ENCODE assay signal across 9 cellular contexts in the genomic region with DNA sequence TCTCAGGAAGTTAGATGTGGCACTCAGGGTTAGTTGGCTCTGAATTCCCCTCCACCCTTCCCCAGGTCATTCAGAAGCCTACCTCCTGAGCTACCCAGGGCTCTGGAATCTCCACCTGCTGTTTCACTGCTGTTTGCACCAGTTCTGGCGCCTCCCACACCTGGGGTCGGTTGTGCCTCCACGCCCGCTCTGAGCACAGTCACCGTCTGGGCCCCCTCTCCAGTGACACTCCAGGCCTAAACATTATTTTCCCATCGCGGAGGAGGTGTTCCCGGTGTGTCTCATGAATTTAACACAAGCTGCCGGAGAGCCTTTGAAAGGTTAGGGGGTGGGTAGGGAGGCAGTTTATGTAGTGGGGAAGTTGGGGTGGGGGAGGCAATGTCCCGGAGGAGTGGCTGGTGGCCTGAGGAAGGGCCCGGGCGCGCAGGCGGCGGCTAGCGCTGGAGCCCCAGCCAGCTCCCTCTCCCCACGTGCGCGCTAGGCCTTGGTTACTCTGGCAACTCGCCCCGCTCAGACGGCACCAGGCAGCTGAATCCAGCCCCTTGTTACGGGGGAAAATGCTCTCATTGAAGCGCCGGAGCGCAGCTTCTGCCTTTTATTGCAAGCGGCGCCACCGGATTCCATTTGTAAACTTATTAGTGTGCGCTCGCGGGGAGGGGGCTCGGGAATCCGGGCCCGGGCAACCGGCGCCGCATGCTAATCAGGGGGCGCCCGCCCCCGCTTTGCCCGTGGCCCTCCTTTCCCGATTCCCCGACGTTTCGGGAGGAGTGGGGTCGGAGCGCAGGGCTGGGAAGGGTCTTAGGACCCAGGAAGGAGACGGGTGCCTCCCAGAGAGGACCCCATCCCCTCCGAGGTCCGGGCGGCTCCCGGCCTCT. TPM values are rescaled to one million over a fixed set of nuclear protein-coding genes. Genes with fewer than 3 reads are reported as not detected.
DNase-seq lines count a peak whose midpoint lies in the region; ATAC-seq and TF ChIP-seq lines count a peak whose summit lies in the region.
"Had no signal": no experiment of that assay in that cellular context is flagged by ENCODE, and none has a peak within 500 bp of the region (broad histone marks: within the 10 kb centered on the region; RNA-seq: fewer than 3 reads in every experiment).

No MANE protein-coding gene starts in this region.

- H3K27me3 Mint-ChIP-seq in naive B cell: peaks cover 34 to 65% (median 40%) of the 10 kb centered on the region in 3 donors

- H3K9me3 Mint-ChIP-seq in naive B cell: no peaks in the 10 kb centered on the region
- H3K9me3 Mint-ChIP-seq: CD8-positive, alpha-beta memory T cell had no signal

- ATAC-seq in naive B cell (ENCODE audit: low read depth in 2 of 2) (no peak), HG03196 (IDR thresholded peaks at IDR 0.05; ENCODE audit: unreplicated experiment) (no peak)

- DNase-seq in AG04449 (ENCODE audit: low read depth, low spot score): no peak
- peak; percentile 14 to 21 for DNase-seq in NCI-H1930 (lab: John Stamatoyannopoulos, UW)
- DNase-seq in epidermal melanocyte (ENCODE audit: insufficient read length, low spot score): peak; percentile 27
- DNase-seq in naive B cell: peak; percentile 18
- no peak for DNase-seq in NCI-H2196 (lab: John Stamatoyannopoulos, UW; ENCODE audit: unreplicated experiment)
- DNase-seq in activated CD4-positive, alpha-beta T cell treated with anti-CD3 and anti-CD28 coated beads, Interleukin-2, amount 50 U/mL, for 4 hours: no peak
- DNase-seq in activated CD4-positive, CD25-positive, alpha-beta regulatory T cell treated with anti-CD3 and anti-CD28 coated beads, Interleukin-2, amount 50 U/mL, for 72 hours: no peak
- DNase-seq: CD8-positive, alpha-beta memory T cell had no signal

- POLR2A ChIA-PET in AG04449 (lab: Yijun Ruan, JAX): no interaction called here

- CTCF ChIA-PET in AG04449 (lab: Yijun Ruan, JAX): interaction anchor here (0.8 to 1.5 kb wide), 3 partner anchors 10 to 121 kb away, joined by 3 to 4 read pairs (median 4); no protein-coding TSS in a partner anchor

- peak overlapping the region in 4 of 6 donors; percentile 30 to 91 (median 64) for H3K27ac Mint-ChIP-seq in naive B cell
- H3K27ac Mint-ChIP-seq: CD8-positive, alpha-beta memory T cell had no signal

- H3K4me1 Mint-ChIP-seq in naive B cell: peaks cover 0 to 10% (median 0%) of the 10 kb centered on the region in 3 donors

- H3K4me3 Mint-ChIP-seq in naive B cell: peak overlapping the region in 4 of 8 donors; percentile 36 to 70 (median 46)

- TF ChIP-seq CTCF in AG04449 (IDR thresholded peaks at IDR 0.05; ENCODE audit: insufficient read depth, low read length, missing control alignments): no peak

- peak overlapping the region; percentile 41 for H3K4me3 ChIP-seq in AG04449 (ENCODE audit: low read depth, low read length)

- peaks cover 0 to 6% of the 10 kb centered on the region in 2 donors for H3K36me3 Mint-ChIP-seq in naive B cell

RNA-seq across cellular contexts. Expression of a gene that starts 52.4 kb away (rescaled TPM):
- polyA plus RNA-seq in naive B cell (ENCODE audit: low read depth in 6 of 6): under 1 TPM in 1 of 6 donors, not detected in 5; 0.18 TPM
- polyA plus RNA-seq: CD8-positive, alpha-beta memory T cell had no signal

Comparison
In these comparisons a context has a peak if more than half of its experiments do, and no peak if none do; other contexts are left out.
1. DNase-seq: peak in NCI-H1930 (2 of 2), epidermal melanocyte (single experiment) and naive B cell (single experiment); none in AG04449 (single experiment), NCI-H2196 (single experiment), activated CD4-positive, alpha-beta T cell treated with anti-CD3 and anti-CD28 coated beads, Interleukin-2, amount 50 U/mL, for 4 hours (0 of 2) and activated CD4-positive, CD25-positive, alpha-beta regulatory T cell treated with anti-CD3 and anti-CD28 coated beads, Interleukin-2, amount 50 U/mL, for 72 hours (single experiment).